8 cellular contexts compared by ENCODE assay signal in genomic region chr10:75088640-75089039, GRCh38.
"Had no signal": no experiment of that assay in that cellular context is flagged by ENCODE, and none has a peak within 500 bp of the region (broad histone marks: within the 10 kb centered on the region; RNA-seq: fewer than 3 reads in every experiment).

No MANE protein-coding gene starts in this region.

- H3K4me3 ChIP-seq: GM12878 had no signal

- FAIRE-seq: G401.6, GM12878, GM12891, GM12892, GM18507, GM19239 had no signal

- ATAC-seq: GM12878 had no signal

- DNase-seq: GDM1, GF-D8 had no signal
